13 cellular contexts compared by ENCODE assay signal in the genomic region with DNA sequence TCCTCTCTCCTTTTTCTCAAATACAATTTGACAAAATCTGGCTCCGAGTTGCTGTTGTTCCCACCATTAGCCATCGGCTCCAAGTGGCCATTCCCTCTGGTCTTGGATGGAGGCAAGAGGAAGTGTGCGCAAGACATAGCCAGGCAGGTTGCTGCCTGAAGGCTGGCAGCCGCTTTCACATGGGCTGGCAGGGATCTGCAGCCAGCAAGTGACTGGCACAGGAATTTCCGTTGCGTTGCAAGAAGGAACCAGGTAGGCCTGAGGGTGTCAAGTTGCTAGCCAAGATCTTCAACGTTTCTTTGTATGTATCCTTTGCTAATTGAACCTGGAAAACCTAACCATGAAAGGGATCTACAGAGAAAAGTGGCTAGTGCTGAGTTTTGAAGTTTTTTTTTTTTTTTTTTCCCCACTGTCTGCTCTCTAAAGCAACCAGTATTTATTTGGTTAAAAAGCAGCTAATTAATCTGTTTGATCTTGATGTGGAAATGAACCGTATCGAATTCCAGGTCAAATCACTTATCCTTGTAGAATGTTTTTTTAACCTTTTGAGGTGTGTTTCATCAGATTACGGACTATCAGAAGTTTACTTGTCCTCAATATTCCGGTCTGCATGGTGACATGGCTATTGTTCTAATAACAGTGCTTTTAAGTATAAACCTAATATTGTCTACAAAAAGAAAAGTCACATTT.
A peak's percentile ranks its signal among the peaks of the same experiment; 100 is the strongest.
DNase-seq lines count a peak whose midpoint lies in the region; ATAC-seq and TF ChIP-seq lines count a peak whose summit lies in the region.
"Had no signal": no experiment of that assay in that cellular context is flagged by ENCODE, and none has a peak within 500 bp of the region (broad histone marks: within the 10 kb centered on the region; RNA-seq: fewer than 3 reads in every experiment).

No MANE protein-coding gene starts in this region.

- 40 to 46% (median 44%) methylated on average over 11 of the region's 11 CpGs for WGBS in adrenal gland, 4 donors

- H3K27me3 ChIP-seq in adrenal gland, result no peaks in the 10 kb centered on the region
- H3K27me3 ChIP-seq in thoracic aorta (replicated peaks; ENCODE audit: insufficient read depth), result no peaks in the 10 kb centered on the region
- H3K27me3 ChIP-seq in Karpas-422 (ENCODE audit: low read length), result no peaks in the 10 kb centered on the region
- H3K27me3 ChIP-seq: Peyer's patch had no signal

- TF ChIP-seq CTCF in adrenal gland (IDR thresholded peaks at IDR 0.05), result no peak
- TF ChIP-seq CTCF in thoracic aorta (IDR thresholded peaks at IDR 0.05), result no peak

- no peak overlapping the region for H3K9ac ChIP-seq in Karpas-422 (ENCODE audit: low read length)

- H3K9me3 ChIP-seq in adrenal gland (replicated peaks in 1 of 3) (no peaks in the 10 kb centered on the region), thoracic aorta (no peaks in the 10 kb centered on the region), Karpas-422 (ENCODE audit: low read length) (no peaks in the 10 kb centered on the region)
- H3K9me3 ChIP-seq: Peyer's patch had no signal

- no peak for ATAC-seq in thoracic aorta (ENCODE audit: insufficient number of reproducible peaks, low FRiP score, low read depth)
- ATAC-seq: sciatic nerve had no signal

- intact Hi-C loops in adrenal gland (cut with DNase I), result no loop called here

- H4K20me1 ChIP-seq in Karpas-422 (ENCODE audit: insufficient read depth, low read depth, low read length), result no peaks in the 10 kb centered on the region

- H3K4me1 ChIP-seq in adrenal gland (replicated peaks in 1 of 2) (peaks cover 42 to 83% of the 10 kb centered on the region in 2 donors), thoracic aorta (ENCODE audit: control insufficient read depth in 1 of 2, low read depth in 2 of 2) (peaks cover 56 to 88% of the 10 kb centered on the region in 2 donors), Karpas-422 (ENCODE audit: low read length) (peaks cover 8% of the 10 kb centered on the region)

- no peaks in the 10 kb centered on the region for H3K9me2 ChIP-seq in Karpas-422 (replicated peaks; ENCODE audit: insufficient read depth, low read length)

- H3K4me3 ChIP-seq in adrenal gland (no peak overlapping the region), thoracic aorta (no peak overlapping the region), Karpas-422 (ENCODE audit: low read length) (no peak overlapping the region)
- H3K4me3 ChIP-seq: Peyer's patch had no signal

- H2AFZ ChIP-seq in Karpas-422 (ENCODE audit: low read length), result no peak overlapping the region

- peak overlapping the region in 4 of 5 donors; percentile 22 to 93 (median 54) for H3K27ac ChIP-seq in adrenal gland
- H3K27ac ChIP-seq in thoracic aorta, result peak overlapping the region; percentile 85 to 88
- no peak overlapping the region for H3K27ac ChIP-seq in Karpas-422 (ENCODE audit: low read length)
- H3K27ac ChIP-seq: Peyer's patch had no signal

- peak; percentile 76 for DNase-seq in DMS 273 (lab: John Stamatoyannopoulos, UW; ENCODE audit: unreplicated experiment)
- no peak for DNase-seq in DMS 273 treated with DMSO at 0.1 percent for 48 hours (lab: John Stamatoyannopoulos, UW)
- DNase-seq in adrenal gland, result peak in 4 of 7 donors; percentile 32 to 68 (median 62)
- peak; percentile 73 for DNase-seq in kidney tubule cell (ENCODE audit: low spot score)
- DNase-seq in thoracic aorta (ENCODE audit: low spot score), result no peak
- no peak for DNase-seq in NCI-H187 (lab: John Stamatoyannopoulos, UW)
- DNase-seq in Karpas-422, result no peak
- no peak for DNase-seq in NCI-H1436 (lab: John Stamatoyannopoulos, UW)
- DNase-seq: 8988T; activated CD4-positive, alpha-beta memory T cell treated with anti-CD3 and anti-CD28 coated beads for 36 hours; central memory CD4-positive, alpha-beta T cell; Peyer's patch had no signal

- no peak for TF ChIP-seq POLR2A in adrenal gland (IDR thresholded peaks at IDR 0.05)

- H3K4me2 ChIP-seq in Karpas-422 (ENCODE audit: low read depth, low read length, poor library complexity, severe bottlenecking), result no peak overlapping the region

- no peaks in the 10 kb centered on the region for H3K36me3 ChIP-seq in adrenal gland (replicated peaks in 1 of 2)
- no peaks in the 10 kb centered on the region for H3K36me3 ChIP-seq in thoracic aorta
- no peaks in the 10 kb centered on the region for H3K36me3 ChIP-seq in Karpas-422 (ENCODE audit: insufficient read depth, low read length)
- H3K36me3 ChIP-seq: Peyer's patch had no signal

- H3K79me2 ChIP-seq in Karpas-422 (ENCODE audit: low read length), result no peaks in the 10 kb centered on the region

Comparison
In these comparisons a context has a peak if more than half of its experiments do, and no peak if none do; other contexts are left out.
1. DNase-seq: peak in DMS 273 (single experiment), adrenal gland (4 of 7) and kidney tubule cell (single experiment); none in DMS 273 treated with DMSO at 0.1 percent for 48 hours (single experiment), thoracic aorta (single experiment), NCI-H187 (0 of 2), Karpas-422 (single experiment) and NCI-H1436 (single experiment).